Comparison of ENCODE assay signal across 9 cellular contexts in genomic region chr4:38670061-38670894, GRCh38. TPM values are rescaled to one million over a fixed set of nuclear protein-coding genes. Genes with fewer than 3 reads are reported as not detected.
DNase-seq lines count a peak whose midpoint lies in the region; ATAC-seq and TF ChIP-seq lines count a peak whose summit lies in the region.
"Had no signal": no experiment of that assay in that cellular context is flagged by ENCODE, and none has a peak within 500 bp of the region (broad histone marks: within the 10 kb centered on the region; RNA-seq: fewer than 3 reads in every experiment).

No MANE protein-coding gene starts in this region.

- no peaks in the 10 kb centered on the region for H3K27me3 ChIP-seq in CD4-positive, CD25-positive, alpha-beta regulatory T cell (ENCODE audit: control insufficient read depth, insufficient read depth, low read length)
- H3K27me3 ChIP-seq in PC-9 (ENCODE audit: insufficient read depth, low read depth) (no peaks in the 10 kb centered on the region), esophagus (ENCODE audit: control insufficient read depth in 1 of 2, insufficient read depth in 2 of 2, low read length in 2 of 2) (no peaks in the 10 kb centered on the region), parathyroid adenoma (ENCODE audit: control insufficient read depth, insufficient read depth, low read length) (no peaks in the 10 kb centered on the region)

- H3K9me3 Mint-ChIP-seq in CD4-positive, CD25-positive, alpha-beta regulatory T cell, result peaks cover 0 to 1% (median 0%) of the 10 kb centered on the region in 7 donors

- TF ChIP-seq CTCF in PC-9 (conservative IDR thresholded peaks at IDR 0.05) (no peak), parathyroid adenoma (IDR thresholded peaks at IDR 0.05) (no peak)

- H3K4me3 ChIP-seq in CD4-positive, CD25-positive, alpha-beta regulatory T cell (ENCODE audit: low read depth, low read length), result peak overlapping the region; percentile 77
- H3K4me3 ChIP-seq in PC-9, result peak overlapping the region; percentile 34; the same call in 1 of the 2 replicates
- H3K4me3 ChIP-seq in esophagus (ENCODE audit: low read depth in 1 of 2, low read length in 2 of 2), result peak overlapping the region in 1 of 2 donors; percentile 33
- H3K4me3 ChIP-seq in parathyroid adenoma (ENCODE audit: low read depth, low read length), result peak overlapping the region; percentile 43

- no peak overlapping the region for H2AFZ ChIP-seq in PC-9
- H2AFZ ChIP-seq in parathyroid adenoma, result no peak overlapping the region

- H3K27me3 Mint-ChIP-seq in CD4-positive, CD25-positive, alpha-beta regulatory T cell, result peaks cover 2% of the 10 kb centered on the region

- H3K36me3 Mint-ChIP-seq in CD4-positive, CD25-positive, alpha-beta regulatory T cell, result peaks cover 22% of the 10 kb centered on the region

- H3K4me2 ChIP-seq in PC-9 (peak overlapping the region; percentile 72), parathyroid adenoma (ENCODE audit: low read length) (peak overlapping the region; percentile 56)

- H3K27ac ChIP-seq in CD4-positive, CD25-positive, alpha-beta regulatory T cell (ENCODE audit: insufficient read depth, low read length, poor library complexity, severe bottlenecking), result peak overlapping the region; percentile 89
- H3K27ac ChIP-seq in PC-9, result peak overlapping the region; percentile 74
- peak overlapping the region; percentile 98 to 99 for H3K27ac ChIP-seq in esophagus (ENCODE audit: low read depth in 2 of 2, low read length in 1 of 2)
- H3K27ac ChIP-seq in parathyroid adenoma, result peak overlapping the region; percentile 97

- WGBS in esophagus, 2 donors, result 49 to 54% methylated on average over 7 of the region's 7 CpGs

- H3K27ac Mint-ChIP-seq in CD4-positive, CD25-positive, alpha-beta regulatory T cell, result peak overlapping the region; percentile 94 to 97 (median 96)

- no peaks in the 10 kb centered on the region for H3K9me3 ChIP-seq in CD4-positive, CD25-positive, alpha-beta regulatory T cell (ENCODE audit: control insufficient read depth in 2 of 2, low read length in 2 of 2)
- H3K9me3 ChIP-seq in PC-9 (ENCODE audit: insufficient read depth, low read depth) (no peaks in the 10 kb centered on the region), esophagus (ENCODE audit: control insufficient read depth in 2 of 2, insufficient read depth in 1 of 2, low read depth in 1 of 2, low read length in 1 of 2) (no peaks in the 10 kb centered on the region), parathyroid adenoma (ENCODE audit: control insufficient read depth, low read length) (no peaks in the 10 kb centered on the region)

- H3K4me1 ChIP-seq in CD4-positive, CD25-positive, alpha-beta regulatory T cell (ENCODE audit: control insufficient read depth, insufficient read depth, low read length, poor library complexity, severe bottlenecking), result peaks cover 93% of the 10 kb centered on the region
- H3K4me1 ChIP-seq in PC-9 (replicated peaks; ENCODE audit: insufficient read depth) (peaks cover 86% of the 10 kb centered on the region), esophagus (ENCODE audit: control insufficient read depth in 2 of 2, insufficient read depth in 2 of 2, low read length in 1 of 2) (peaks cover 13 to 15% of the 10 kb centered on the region in 2 donors), parathyroid adenoma (peaks cover 34% of the 10 kb centered on the region)

- H3K36me3 ChIP-seq in CD4-positive, CD25-positive, alpha-beta regulatory T cell (ENCODE audit: control insufficient read depth, insufficient read depth, low read length), result no peaks in the 10 kb centered on the region
- H3K36me3 ChIP-seq in PC-9 (ENCODE audit: low read depth) (peaks cover 25% of the 10 kb centered on the region; the same call in 1 of the 2 replicates), esophagus (ENCODE audit: control insufficient read depth in 2 of 2, insufficient read depth in 2 of 2, low read length in 1 of 2) (no peaks in the 10 kb centered on the region), parathyroid adenoma (ENCODE audit: control insufficient read depth, insufficient read depth, low read length) (no peaks in the 10 kb centered on the region)

- CTCF ChIA-PET in PC-9 (lab: Charles Lee), result no interaction called here

- no peak overlapping the region for H3K9ac ChIP-seq in parathyroid adenoma

- no peak for ATAC-seq in CD4-positive, CD25-positive, alpha-beta regulatory T cell (ENCODE audit: low read depth in 2 of 2)

- no TSS peak for BruUV-seq in PC-9 (replicated peaks; lab: Mats Ljungman, UMichigan)

- H3K79me2 ChIP-seq in PC-9 (ENCODE audit: low read depth), result peaks cover 100% of the 10 kb centered on the region
- H3K79me2 ChIP-seq in parathyroid adenoma, result peaks cover 45% of the 10 kb centered on the region

- H3K4me3 Mint-ChIP-seq in CD4-positive, CD25-positive, alpha-beta regulatory T cell, result peak overlapping the region; percentile 67 to 91 (median 90)

- peaks cover 92% of the 10 kb centered on the region for H3F3A ChIP-seq in PC-9 (ENCODE audit: insufficient read depth, low read depth)

- peaks cover 16% of the 10 kb centered on the region for H4K20me1 ChIP-seq in PC-9 (ENCODE audit: insufficient read depth)

- no peak for DNase-seq in CD4-positive, CD25-positive, alpha-beta regulatory T cell
- DNase-seq in PC-9 (no peak), posterior cingulate gyrus (no peak), AG08396 (ENCODE audit: low spot score) (no peak), NCI-H1694 treated with DMSO at 0.1 percent for 48 hours (lab: John Stamatoyannopoulos, UW) (no peak), mucosa of gallbladder (ENCODE audit: low spot score) (no peak)
- DNase-seq: activated CD8-positive, alpha-beta memory T cell treated with anti-CD3 and anti-CD28 coated beads, Interleukin-2, amount 50 U/mL, for 4 hours had no signal

- POLR2A ChIA-PET in PC-9 (lab: Charles Lee; ENCODE audit: unreplicated experiment), result interaction anchor here (0.6 kb wide), 1 partner anchor 591 kb away, joined by 3 read pairs; no protein-coding TSS in a partner anchor

- peaks cover 27 to 93% (median 85%) of the 10 kb centered on the region in 4 donors for H3K4me1 Mint-ChIP-seq in CD4-positive, CD25-positive, alpha-beta regulatory T cell

- intact Hi-C loops in PC-9 (cut with micrococcal nuclease; ENCODE audit: unreplicated experiment) (loop anchor here (5.0 kb wide), 1 partner anchor 298 kb away; no protein-coding TSS in a partner anchor), posterior cingulate gyrus (cut with DNase I) (no loop called here)

- no peaks in the 10 kb centered on the region for H3K9me2 ChIP-seq in PC-9 (ENCODE audit: insufficient read depth)

RNA-seq across cellular contexts. Expression of gene KLF3, which starts 6.3 kb away (rescaled TPM):
- total RNA-seq in CD4-positive, CD25-positive, alpha-beta regulatory T cell, result 126 TPM
- polyA plus RNA-seq in CD4-positive, CD25-positive, alpha-beta regulatory T cell, result 10 to 100 TPM; 74.9 to 89.6 (median 83.7) TPM
- total RNA-seq in PC-9 (2021) (33.1 and 37.5 TPM in 2 replicates), mucosa of gallbladder (81.0 TPM)
- polyA plus RNA-seq in esophagus, result 10 to 100 TPM; 20.6 to 36.2 TPM
